25 cellular contexts compared by ENCODE assay signal in genomic region chr2:83017366-83018090, GRCh38.
"Had no signal": no experiment of that assay in that cellular context is flagged by ENCODE, and none has a peak within 500 bp of the region (broad histone marks: within the 10 kb centered on the region; RNA-seq: fewer than 3 reads in every experiment).

No MANE protein-coding gene starts in this region.

- H3K4me1 ChIP-seq: left lung, psoas muscle, thyroid gland, upper lobe of right lung had no signal

- DNase-seq: activated B cell treated with CpG ODN at 0.5 μM for 24 hours; activated CD4-positive, alpha-beta T cell treated with anti-CD3 and anti-CD28 coated beads for 36 hours; activated CD4-positive, alpha-beta T cell treated with anti-CD3 and anti-CD28 coated beads, Interleukin-2, amount 50 U/mL, for 4 hours; activated CD8-positive, alpha-beta memory T cell treated with anti-CD3 and anti-CD28 coated beads for 24 hours; activated CD8-positive, alpha-beta memory T cell treated with anti-CD3 and anti-CD28 coated beads, Interleukin-2, amount 50 U/mL, for 4 hours; activated T-cell treated with anti-CD3 and anti-CD28 coated beads, Interleukin-2, amount 50 U/mL, for 24 hours; amniotic stem cell; effector memory CD8-positive, alpha-beta T cell; left lung; natural killer cell; ovary; psoas muscle; right cardiac atrium; stimulated activated CD4-positive, alpha-beta T cell treated with anti-CD3 and anti-CD28 coated beads, Interleukin-1b, Interleukin-23, amount 100 ng/mL, for 48 hours; substantia nigra; SW 1271; T-helper 17 cell; thyroid gland; upper lobe of right lung had no signal

- ATAC-seq: activated CD4-positive, alpha-beta T cell treated with anti-CD3 and anti-CD28 coated beads for 36 hours; activated T-helper 17 cell treated with anti-CD3 and anti-CD28 coated beads, Interleukin-2, amount 50 U/mL, for 72 hours; effector memory CD8-positive, alpha-beta T cell; left lung; natural killer cell; psoas muscle; right cardiac atrium; T-helper 17 cell; upper lobe of right lung had no signal

- H3K4me1 Mint-ChIP-seq: activated B cell treated with CpG ODN at 0.5 μM for 24 hours; activated CD4-positive, alpha-beta T cell treated with anti-CD3 and anti-CD28 coated beads for 36 hours; activated T-helper 17 cell treated with anti-CD3 and anti-CD28 coated beads, Interleukin-2, amount 50 U/mL, for 72 hours; mesothelial cell of epicardium; natural killer cell; T-helper 17 cell had no signal

- H3K9me3 ChIP-seq: ovary, psoas muscle, thyroid gland, upper lobe of right lung had no signal

- H3K4me3 Mint-ChIP-seq: activated B cell treated with CpG ODN at 0.5 μM for 24 hours; activated CD4-positive, alpha-beta T cell treated with anti-CD3 and anti-CD28 coated beads for 36 hours; activated naive CD8-positive, alpha-beta T cell; activated T-cell treated with anti-CD3 and anti-CD28 coated beads, Interleukin-2, amount 50 U/mL, for 24 hours; activated T-helper 17 cell treated with anti-CD3 and anti-CD28 coated beads, Interleukin-2, amount 50 U/mL, for 72 hours; effector memory CD8-positive, alpha-beta T cell; mesothelial cell of epicardium; natural killer cell; stimulated activated naive CD8-positive, alpha-beta T cell treated with anti-CD3 and anti-CD28 coated beads, Interleukin-15, Interleukin-2, amounts not matched to agents 100 ng/mL and 50 ng/mL, for 24 hours; T-helper 17 cell had no signal

- H3K9me3 Mint-ChIP-seq: stimulated activated naive CD8-positive, alpha-beta T cell treated with anti-CD3 and anti-CD28 coated beads, Interleukin-15, Interleukin-2, amounts not matched to agents 100 ng/mL and 50 ng/mL, for 24 hours had no signal

- H3K27me3 Mint-ChIP-seq: activated B cell treated with CpG ODN at 0.5 μM for 24 hours; activated CD4-positive, alpha-beta T cell treated with anti-CD3 and anti-CD28 coated beads for 36 hours; activated naive CD8-positive, alpha-beta T cell; activated T-cell treated with anti-CD3 and anti-CD28 coated beads, Interleukin-2, amount 50 U/mL, for 24 hours; activated T-helper 17 cell treated with anti-CD3 and anti-CD28 coated beads, Interleukin-2, amount 50 U/mL, for 72 hours; effector memory CD8-positive, alpha-beta T cell; stimulated activated naive CD8-positive, alpha-beta T cell treated with anti-CD3 and anti-CD28 coated beads, Interleukin-15, Interleukin-2, amounts not matched to agents 100 ng/mL and 50 ng/mL, for 24 hours; T-helper 17 cell had no signal

- H3K27me3 ChIP-seq: left lung, ovary, thyroid gland, upper lobe of right lung had no signal

- H3K27ac Mint-ChIP-seq: activated B cell treated with CpG ODN at 0.5 μM for 24 hours; activated CD4-positive, alpha-beta T cell treated with anti-CD3 and anti-CD28 coated beads for 36 hours; activated naive CD8-positive, alpha-beta T cell; activated T-cell treated with anti-CD3 and anti-CD28 coated beads, Interleukin-2, amount 50 U/mL, for 24 hours; activated T-helper 17 cell treated with anti-CD3 and anti-CD28 coated beads, Interleukin-2, amount 50 U/mL, for 72 hours; effector memory CD8-positive, alpha-beta T cell; mesothelial cell of epicardium; natural killer cell; stimulated activated naive CD8-positive, alpha-beta T cell treated with anti-CD3 and anti-CD28 coated beads, Interleukin-15, Interleukin-2, amounts not matched to agents 100 ng/mL and 50 ng/mL, for 24 hours; T-helper 17 cell had no signal

- H3K36me3 Mint-ChIP-seq: activated naive CD8-positive, alpha-beta T cell; mesothelial cell of epicardium had no signal

- H3K27ac ChIP-seq: left lung, ovary, psoas muscle, thyroid gland, upper lobe of right lung had no signal

- H3K36me3 ChIP-seq: left lung, ovary, thyroid gland, upper lobe of right lung had no signal

- H3K4me3 ChIP-seq: left lung, lung, ovary, psoas muscle, thyroid gland, upper lobe of right lung had no signal

- FAIRE-seq: endothelial cell of umbilical vein had no signal
